ENCODE assay signal across 30 cellular contexts in genomic region chr17:64683791-64684190, GRCh38. TPM values are rescaled to one million over a fixed set of nuclear protein-coding genes. Genes with fewer than 3 reads are reported as not detected.
A peak's percentile ranks its signal among the peaks of the same experiment; 100 is the strongest.
DNase-seq lines count a peak whose midpoint lies in the region; ATAC-seq and TF ChIP-seq lines count a peak whose summit lies in the region.
"Had no signal": no experiment of that assay in that cellular context is flagged by ENCODE, and none has a peak within 500 bp of the region (broad histone marks: within the 10 kb centered on the region; RNA-seq: fewer than 3 reads in every experiment).

No MANE protein-coding gene starts in this region.

- H4K8ac ChIP-seq in IMR-90 (ENCODE audit: low read depth in 2 of 2, low read length in 2 of 2), result peak overlapping the region; percentile 76 to 98

- no peaks in the 10 kb centered on the region for H3K27me3 ChIP-seq in IMR-90 (ENCODE audit: control insufficient read depth, insufficient read depth, low read length)
- H3K27me3 ChIP-seq: cardiac muscle cell, gastrocnemius medialis, hepatocyte, neural progenitor cell, suprapubic skin, upper lobe of right lung had no signal

- no peaks in the 10 kb centered on the region for H3K9me3 Mint-ChIP-seq in osteocyte (ENCODE audit: unreplicated experiment)
- H3K9me3 Mint-ChIP-seq: activated B cell treated with CpG ODN at 0.5 μM for 24 hours; activated naive CD4-positive, alpha-beta T cell treated with anti-CD3 and anti-CD28 coated beads for 36 hours; CD4-positive, alpha-beta memory T cell; neural progenitor cell; stimulated activated naive B cell treated with anti-CD40 and anti-IgM and Interleukin-4, amounts not matched to agents 10 μg/mL and 1 μg/mL and 100 μg/mL, for 72 hours had no signal

- peak overlapping the region; percentile 99 for H3K4ac ChIP-seq in IMR-90 (ENCODE audit: low read depth, low read length)

- no peaks in the 10 kb centered on the region for H3K36me3 Mint-ChIP-seq in osteocyte (ENCODE audit: unreplicated experiment)
- H3K36me3 Mint-ChIP-seq: activated CD8-positive, alpha-beta memory T cell treated with anti-CD3 and anti-CD28 coated beads, Interleukin-2, amount 10 ng/mL, durations not matched to agents 7 days and 5 days; CD4-positive, alpha-beta memory T cell; neural progenitor cell; stimulated activated naive B cell treated with anti-CD40 and anti-IgM and Interleukin-4, amounts not matched to agents 10 μg/mL and 1 μg/mL and 100 μg/mL, for 72 hours had no signal

- peak overlapping the region; percentile 99 for H4K91ac ChIP-seq in IMR-90 (ENCODE audit: insufficient read depth, low read depth, low read length)

- no peak for TF ChIP-seq CTCF in IMR-90 (conservative IDR thresholded peaks at IDR 0.05; ENCODE audit: low read depth, low read length)
- TF ChIP-seq CTCF in astrocyte of the spinal cord (IDR thresholded peaks at IDR 0.05; ENCODE audit: low read depth, low read length), result no peak
- TF ChIP-seq CTCF in osteocyte (IDR thresholded peaks at IDR 0.05), result no peak

- peak overlapping the region; percentile 98 for H2AK5ac ChIP-seq in IMR-90 (ENCODE audit: low read depth, low read length)

- H3K4me1 ChIP-seq in IMR-90 (ENCODE audit: control insufficient read depth, insufficient read depth, low read length), result peaks cover 29% of the 10 kb centered on the region
- H3K4me1 ChIP-seq: gastrocnemius medialis, neural progenitor cell, suprapubic skin, upper lobe of right lung had no signal

- H2AK9ac ChIP-seq in IMR-90 (replicated peaks; ENCODE audit: low read depth, low read length, poor library complexity), result no peak overlapping the region

- peak overlapping the region; percentile 97 for H4K5ac ChIP-seq in IMR-90 (ENCODE audit: low read depth, low read length)

- peaks cover 17 to 53% of the 10 kb centered on the region in 2 experiments for H3K79me1 ChIP-seq in IMR-90 (ENCODE audit: low read depth in 1 of 2, low read length in 2 of 2)

- peak overlapping the region; percentile 99; the same call in 2 of the 3 replicates for H2BK15ac ChIP-seq in IMR-90 (ENCODE audit: low read depth, low read length)

- H3K9ac ChIP-seq in IMR-90 (ENCODE audit: low read depth, low read length), result peak overlapping the region; percentile 73
- H3K9ac ChIP-seq: neural progenitor cell had no signal

- CTCF ChIA-PET in IMR-90 (lab: Yijun Ruan, JAX), result no interaction called here

- H3K4me1 Mint-ChIP-seq in osteocyte (ENCODE audit: unreplicated experiment), result peaks cover 54% of the 10 kb centered on the region
- H3K4me1 Mint-ChIP-seq: activated B cell treated with CpG ODN at 0.5 μM for 24 hours; activated CD8-positive, alpha-beta memory T cell treated with anti-CD3 and anti-CD28 coated beads, Interleukin-2, amount 10 ng/mL, durations not matched to agents 7 days and 5 days; CD4-positive, alpha-beta memory T cell; stimulated activated naive B cell treated with anti-CD40 and anti-IgM and Interleukin-4, amounts not matched to agents 10 μg/mL and 1 μg/mL and 100 μg/mL, for 72 hours had no signal

- no peak overlapping the region for H2AFZ ChIP-seq in IMR-90 (replicated peaks; ENCODE audit: low read length, poor library complexity)
- H2AFZ ChIP-seq: hepatocyte, neural progenitor cell had no signal

- WGBS in IMR-90 (ENCODE audit: extremely low coverage in 2 of 2, insufficient read length in 1 of 2), 2 experiments, result no CpG with 5 or more reads among the region's 2 CpGs

- BruUV-seq in IMR-90 (replicated peaks; lab: Mats Ljungman, UMichigan), result no TSS peak

- no peak overlapping the region for H3K4me3 Mint-ChIP-seq in osteocyte (ENCODE audit: unreplicated experiment)
- H3K4me3 Mint-ChIP-seq: activated B cell treated with CpG ODN at 0.5 μM for 24 hours; activated CD8-positive, alpha-beta memory T cell treated with anti-CD3 and anti-CD28 coated beads, Interleukin-2, amount 10 ng/mL, durations not matched to agents 7 days and 5 days; activated naive CD4-positive, alpha-beta T cell treated with anti-CD3 and anti-CD28 coated beads for 36 hours; CD4-positive, alpha-beta memory T cell; neural progenitor cell; stimulated activated naive B cell treated with anti-CD40 and anti-IgM and Interleukin-4, amounts not matched to agents 10 μg/mL and 1 μg/mL and 100 μg/mL, for 72 hours had no signal

- H3K27ac ChIP-seq in IMR-90 (ENCODE audit: insufficient read depth, low read length), result peak overlapping the region; percentile 99
- H3K27ac ChIP-seq: cardiac muscle cell, gastrocnemius medialis, hepatocyte, neural progenitor cell, suprapubic skin, upper lobe of right lung had no signal

- H3K9me1 ChIP-seq in IMR-90 (ENCODE audit: insufficient read depth, low read length), result peaks cover 15% of the 10 kb centered on the region

- ATAC-seq in IMR-90 (ENCODE audit: low read depth), result no peak
- ATAC-seq: activated CD8-positive, alpha-beta memory T cell treated with anti-CD3 and anti-CD28 coated beads, Interleukin-2, amount 10 ng/mL, durations not matched to agents 7 days and 5 days; gastrocnemius medialis; K562; left cardiac atrium; sciatic nerve; stimulated activated naive B cell treated with anti-CD40 and anti-IgM and Interleukin-4, amounts not matched to agents 10 μg/mL and 1 μg/mL and 100 μg/mL, for 72 hours; upper lobe of right lung had no signal

- no peaks in the 10 kb centered on the region for H4K20me1 ChIP-seq in IMR-90 (ENCODE audit: insufficient read depth, low read length)

- DNase-seq in EH (ENCODE audit: low read depth) (peak; percentile 56), IMR-90 (peak; percentile 62), astrocyte of the spinal cord (ENCODE audit: low read depth, low spot score) (peak; percentile 56), osteocyte (ENCODE audit: extremely low spot score, unreplicated experiment) (no peak), RPMI8226 (no peak), activated T-cell treated with anti-CD3 and anti-CD28 coated beads for 4 hours (no peak), SKM-1 treated with dmso at 0.1 percent for 144 hours (lab: John Stamatoyannopoulos, UW; ENCODE audit: unreplicated experiment) (no peak)
- DNase-seq: activated B cell treated with CpG ODN at 0.5 μM for 24 hours; activated CD8-positive, alpha-beta memory T cell treated with anti-CD3 and anti-CD28 coated beads, Interleukin-2, amount 10 ng/mL, durations not matched to agents 7 days and 5 days; activated naive CD4-positive, alpha-beta T cell treated with anti-CD3 and anti-CD28 coated beads for 36 hours; amniotic stem cell; CD4-positive, alpha-beta memory T cell; cortex of kidney; gastrocnemius medialis; left cardiac atrium; NCI-H1436; NCI-H2081 treated with DMSO at 0.1 percent for 48 hours; NCI-H446; stimulated activated CD4-positive, alpha-beta T cell treated with anti-CD3 and anti-CD28 coated beads, Interleukin-4, amount 100 ng/mL, for 4 hours; stimulated activated naive B cell treated with anti-CD40 and anti-IgM and Interleukin-4, amounts not matched to agents 10 μg/mL and 1 μg/mL and 100 μg/mL, for 72 hours; SW 1271; T1000; upper lobe of right lung had no signal

- H3K9me3 ChIP-seq in IMR-90 (ENCODE audit: control insufficient read depth, insufficient read depth, low read length), result no peaks in the 10 kb centered on the region
- H3K9me3 ChIP-seq: gastrocnemius medialis, suprapubic skin, upper lobe of right lung had no signal

- H3K27me3 Mint-ChIP-seq in osteocyte (ENCODE audit: unreplicated experiment), result no peaks in the 10 kb centered on the region
- H3K27me3 Mint-ChIP-seq: activated B cell treated with CpG ODN at 0.5 μM for 24 hours; activated CD8-positive, alpha-beta memory T cell treated with anti-CD3 and anti-CD28 coated beads, Interleukin-2, amount 10 ng/mL, durations not matched to agents 7 days and 5 days; CD4-positive, alpha-beta memory T cell; progenitor cell of endocrine pancreas; stimulated activated naive B cell treated with anti-CD40 and anti-IgM and Interleukin-4, amounts not matched to agents 10 μg/mL and 1 μg/mL and 100 μg/mL, for 72 hours had no signal

- dilution Hi-C loops in IMR-90 (cut with HindIII; ENCODE audit: low sequenced_read_pairs, unreplicated experiment), result no loop called here

- peak overlapping the region; percentile 84 for H3K27ac Mint-ChIP-seq in osteocyte (ENCODE audit: unreplicated experiment)
- H3K27ac Mint-ChIP-seq: activated B cell treated with CpG ODN at 0.5 μM for 24 hours; activated CD8-positive, alpha-beta memory T cell treated with anti-CD3 and anti-CD28 coated beads, Interleukin-2, amount 10 ng/mL, durations not matched to agents 7 days and 5 days; activated naive CD4-positive, alpha-beta T cell treated with anti-CD3 and anti-CD28 coated beads for 36 hours; CD4-positive, alpha-beta memory T cell; neural progenitor cell; progenitor cell of endocrine pancreas; stimulated activated naive B cell treated with anti-CD40 and anti-IgM and Interleukin-4, amounts not matched to agents 10 μg/mL and 1 μg/mL and 100 μg/mL, for 72 hours had no signal

- H2BK20ac ChIP-seq in IMR-90 (ENCODE audit: low read depth, low read length), result peak overlapping the region; percentile 95

- H3K4me2 ChIP-seq in IMR-90 (ENCODE audit: low read depth, low read length), result no peak overlapping the region
- H3K4me2 ChIP-seq: hepatocyte, neural progenitor cell had no signal

- peak overlapping the region; percentile 91 for H3K56ac ChIP-seq in IMR-90 (ENCODE audit: extremely low read depth, insufficient read depth, low read length)

- no peak overlapping the region for H3K4me3 ChIP-seq in IMR-90 (ENCODE audit: insufficient read depth, low read depth, low read length)
- H3K4me3 ChIP-seq in astrocyte of the spinal cord (ENCODE audit: low read depth, low read length), result no peak overlapping the region
- H3K4me3 ChIP-seq: cardiac muscle cell, gastrocnemius medialis, hepatocyte, K562, neural progenitor cell, suprapubic skin, upper lobe of right lung had no signal

- peak overlapping the region; percentile 96 for H3K14ac ChIP-seq in IMR-90 (replicated peaks; ENCODE audit: low read depth, low read length)

- peak overlapping the region; percentile 95 for H2BK5ac ChIP-seq in IMR-90 (ENCODE audit: low read depth, low read length, poor library complexity, severe bottlenecking)

- no peak for TF ChIP-seq POLR2A in IMR-90 (IDR thresholded peaks at IDR 0.05; ENCODE audit: low read depth, low read length)

- POLR2A ChIA-PET in IMR-90 (lab: Charles Lee; ENCODE audit: unreplicated experiment), result no interaction called here

- intact Hi-C loops in IMR-90 (cut with micrococcal nuclease), result loop anchor here (2.0 to 5.0 kb wide), 2 partner anchors 23 to 54 kb away; no protein-coding TSS in a partner anchor

- no peak for TF ChIP-seq RAD21 in IMR-90 (IDR thresholded peaks at IDR 0.05; ENCODE audit: low read length)

- H3K23ac ChIP-seq in IMR-90 (ENCODE audit: low read depth, low read length), result peak overlapping the region; percentile 95; the same call in 1 of the 2 replicates

- in situ Hi-C loops in IMR-90 (cut with MboI; ENCODE audit: low sequenced_read_pairs) (no loop called here), astrocyte of the spinal cord (cut with HindIII; ENCODE audit: low sequenced_read_pairs) (no loop called here)

- peak overlapping the region; percentile 97 for H2BK120ac ChIP-seq in IMR-90 (ENCODE audit: low read depth, low read length)

- H3K36me3 ChIP-seq in IMR-90 (ENCODE audit: control insufficient read depth, insufficient read depth, low read length), result no peaks in the 10 kb centered on the region
- H3K36me3 ChIP-seq: cardiac muscle cell, gastrocnemius medialis, neural progenitor cell, suprapubic skin, upper lobe of right lung had no signal

- peak overlapping the region; percentile 99 for H3K18ac ChIP-seq in IMR-90 (ENCODE audit: low read depth, low read length)

RNA-seq across cellular contexts. Expression of gene SMURF2, which starts 21.7 kb away (rescaled TPM):
- total RNA-seq in IMR-90 (2012; rRNA removed), result 736 and 774 TPM in 2 replicates
- polyA plus RNA-seq in IMR-90 (2012; rRNA removed), result 119 and 131 TPM in 2 replicates
- polyA plus RNA-seq in IMR-90 (2012; cell fraction: cytosol; rRNA removed), result 23.6 and 30.3 TPM in 2 replicates
- 34.4 and 346 TPM in 2 replicates for polyA plus RNA-seq in IMR-90 (2012; cell fraction: nucleus; rRNA removed; ENCODE audit: low replicate concordance)
- total RNA-seq in osteocyte, result 41.7 and 42.3 TPM in 2 replicates

Comparison
In these comparisons a context has a peak if more than half of its experiments do, and no peak if none do; other contexts are left out.
1. DNase-seq: peak in EH (single experiment), IMR-90 (single experiment) and astrocyte of the spinal cord (single experiment); none in osteocyte (single experiment), RPMI8226 (single experiment), activated T-cell treated with anti-CD3 and anti-CD28 coated beads for 4 hours (single experiment) and SKM-1 treated with dmso at 0.1 percent for 144 hours (single experiment).
2. RNA of gene SMURF2, which starts 21.7 kb away (total RNA-seq): 736 to 774 TPM in IMR-90; 41.7 to 42.3 TPM in osteocyte; every median in the first group is over 10 times any median in the second.